1 cellular context compared by ENCODE assay signal in the genomic region with DNA sequence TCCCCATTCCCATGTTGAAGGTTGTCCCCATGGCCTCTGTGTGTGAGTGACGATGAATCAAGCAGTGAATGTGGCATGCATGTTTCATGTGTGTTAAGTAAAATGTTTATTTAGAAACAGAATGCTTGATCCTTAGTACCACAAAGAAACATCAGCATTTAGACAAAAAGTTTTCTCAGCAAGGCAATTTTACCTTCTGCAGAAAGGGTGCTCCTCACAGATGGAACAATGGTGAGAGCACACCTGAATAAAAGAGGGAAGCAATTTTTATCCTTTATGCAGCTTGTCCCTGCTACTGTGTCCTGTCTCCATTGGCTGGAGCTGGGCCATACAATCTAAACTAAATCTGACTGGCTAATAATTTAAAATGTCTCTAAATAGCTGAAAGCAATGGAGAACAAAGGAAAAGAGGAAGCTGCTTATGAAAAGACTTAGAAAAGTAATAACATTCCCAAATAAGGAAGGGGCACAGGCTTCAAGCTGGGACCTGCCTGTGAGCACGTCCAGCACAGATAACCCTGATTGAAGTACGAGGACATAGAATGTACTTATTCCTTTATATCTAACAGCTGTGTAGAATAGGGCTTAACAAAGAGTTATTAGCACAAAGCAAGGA.
TF ChIP-seq lines count a peak whose summit lies in the region.

No MANE protein-coding gene starts in this region.

TF ChIP-seq in K562, 482 proteins besides CTCF, POLR2A, EP300 and RAD21 (continued from another document and continues in another):
- TF ChIP-seq, protein P1, sequence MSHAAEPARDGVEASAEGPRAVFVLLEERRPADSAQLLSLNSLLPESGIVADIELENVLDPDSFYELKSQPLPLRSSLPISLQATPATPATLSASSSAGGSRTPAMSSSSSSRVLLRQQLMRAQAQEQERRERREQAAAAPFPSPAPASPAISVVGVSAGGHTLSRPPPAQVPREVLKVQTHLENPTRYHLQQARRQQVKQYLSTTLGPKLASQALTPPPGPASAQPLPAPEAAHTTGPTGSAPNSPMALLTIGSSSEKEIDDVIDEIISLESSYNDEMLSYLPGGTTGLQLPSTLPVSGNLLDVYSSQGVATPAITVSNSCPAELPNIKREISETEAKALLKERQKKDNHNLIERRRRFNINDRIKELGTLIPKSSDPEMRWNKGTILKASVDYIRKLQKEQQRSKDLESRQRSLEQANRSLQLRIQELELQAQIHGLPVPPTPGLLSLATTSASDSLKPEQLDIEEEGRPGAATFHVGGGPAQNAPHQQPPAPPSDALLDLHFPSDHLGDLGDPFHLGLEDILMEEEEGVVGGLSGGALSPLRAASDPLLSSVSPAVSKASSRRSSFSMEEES (CRISPR knock-in tag; IDR thresholded peaks at IDR 0.05): no peak
- TF ChIP-seq TFAM (CRISPR knock-in tag; conservative IDR thresholded peaks at IDR 0.05) (no peak), ARID2 (IDR thresholded peaks at IDR 0.05) (no peak), MTA3 (IDR thresholded peaks at IDR 0.05; ENCODE audit: borderline replicate concordance) (peak; percentile 88), ZC3H11A (IDR thresholded peaks at IDR 0.05; ENCODE audit: low read depth, low read length) (no peak), NBN (IDR thresholded peaks at IDR 0.05; ENCODE audit: low read depth) (0 out of 2 replicates have a peak, but pooled peaks have one; percentile 49), XRCC3 (IDR thresholded peaks at IDR 0.05) (peak; percentile 100), TAF9B (IDR thresholded peaks at IDR 0.05; ENCODE audit: partially characterized antibody) (no peak), ETV1 (tag; conservative IDR thresholded peaks at IDR 0.05; ENCODE audit: low read depth) (no peak), BRD4 (IDR thresholded peaks at IDR 0.05) (no peak), DACH1 (IDR thresholded peaks at IDR 0.05; ENCODE audit: partially characterized antibody) (no peak), CBX1 (IDR thresholded peaks at IDR 0.05; ENCODE audit: low read depth) (peak; percentile 96), ZNF311 (CRISPR knock-in tag; IDR thresholded peaks at IDR 0.05) (0 out of 2 replicates have a peak, but pooled peaks have one; percentile 38), RBM39 (optimal IDR thresholded peaks at IDR 0.05; ENCODE audit: low read depth, low read length) (no peak), ZNF766 (CRISPR knock-in tag; conservative IDR thresholded peaks at IDR 0.05) (0 out of 2 replicates have a peak, but pooled peaks have one; percentile 29), TCF3 (CRISPR knock-in tag; IDR thresholded peaks at IDR 0.05) (no peak), CCNT2 (IDR thresholded peaks at IDR 0.05; ENCODE audit: borderline replicate concordance, extremely low read depth, insufficient read length, low read depth, low read length) (no peak), IFI16 (CRISPR knock-in tag; IDR thresholded peaks at IDR 0.05) (no peak), ZNF124 (CRISPR knock-in tag; IDR thresholded peaks at IDR 0.05) (no peak), FOXA1 (IDR thresholded peaks at IDR 0.05; ENCODE audit: borderline replicate concordance) (no peak), FUS (optimal IDR thresholded peaks at IDR 0.05; ENCODE audit: low read depth, low read length) (no peak), ZNF57 (CRISPR knock-in tag; IDR thresholded peaks at IDR 0.05) (no peak), MTA1 (IDR thresholded peaks at IDR 0.05; ENCODE audit: borderline replicate concordance) (no peak), KLF1 (tag; IDR thresholded peaks at IDR 0.05) (no peak), MTA2 (IDR thresholded peaks at IDR 0.05; ENCODE audit: low read depth) (no peak), NR3C1 (CRISPR knock-in tag; IDR thresholded peaks at IDR 0.05) (no peak), MED1 (CRISPR knock-in tag; IDR thresholded peaks at IDR 0.05; ENCODE audit: borderline replicate concordance) (no peak), ARNT (IDR thresholded peaks at IDR 0.05) (peak in 1 of 2 experiments; percentile 96; a peak in 2 of 4 replicates), RCOR1 (IDR thresholded peaks at IDR 0.05; ENCODE audit: borderline replicate concordance in 1 of 2, low read depth in 2 of 2, low read length in 2 of 2) (no peak), PYGO2 (tag; IDR thresholded peaks at IDR 0.05) (no peak), JUN (IDR thresholded peaks at IDR 0.05; ENCODE audit: borderline replicate concordance, low read depth, low read length) (peak; percentile 53; the same call in 1 of the 2 replicates), JUN (CRISPR knock-in tag; IDR thresholded peaks at IDR 0.05; ENCODE audit: borderline replicate concordance) (no peak), CXXC5 (CRISPR knock-in tag; IDR thresholded peaks at IDR 0.05) (peak; percentile 15; the same call in 1 of the 2 replicates), CBX3 (IDR thresholded peaks at IDR 0.05; ENCODE audit: borderline replicate concordance in 1 of 2, low read length in 2 of 2) (peak; percentile 12 to 100), ZNF561 (CRISPR knock-in tag; conservative IDR thresholded peaks at IDR 0.05) (peak; percentile 99), TGIF2 (CRISPR knock-in tag; IDR thresholded peaks at IDR 0.05) (no peak)
- TF ChIP-seq, protein P2, sequence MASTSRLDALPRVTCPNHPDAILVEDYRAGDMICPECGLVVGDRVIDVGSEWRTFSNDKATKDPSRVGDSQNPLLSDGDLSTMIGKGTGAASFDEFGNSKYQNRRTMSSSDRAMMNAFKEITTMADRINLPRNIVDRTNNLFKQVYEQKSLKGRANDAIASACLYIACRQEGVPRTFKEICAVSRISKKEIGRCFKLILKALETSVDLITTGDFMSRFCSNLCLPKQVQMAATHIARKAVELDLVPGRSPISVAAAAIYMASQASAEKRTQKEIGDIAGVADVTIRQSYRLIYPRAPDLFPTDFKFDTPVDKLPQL (IDR thresholded peaks at IDR 0.05; ENCODE audit: extremely low read depth, insufficient read length): no peak
- TF ChIP-seq, protein P3, sequence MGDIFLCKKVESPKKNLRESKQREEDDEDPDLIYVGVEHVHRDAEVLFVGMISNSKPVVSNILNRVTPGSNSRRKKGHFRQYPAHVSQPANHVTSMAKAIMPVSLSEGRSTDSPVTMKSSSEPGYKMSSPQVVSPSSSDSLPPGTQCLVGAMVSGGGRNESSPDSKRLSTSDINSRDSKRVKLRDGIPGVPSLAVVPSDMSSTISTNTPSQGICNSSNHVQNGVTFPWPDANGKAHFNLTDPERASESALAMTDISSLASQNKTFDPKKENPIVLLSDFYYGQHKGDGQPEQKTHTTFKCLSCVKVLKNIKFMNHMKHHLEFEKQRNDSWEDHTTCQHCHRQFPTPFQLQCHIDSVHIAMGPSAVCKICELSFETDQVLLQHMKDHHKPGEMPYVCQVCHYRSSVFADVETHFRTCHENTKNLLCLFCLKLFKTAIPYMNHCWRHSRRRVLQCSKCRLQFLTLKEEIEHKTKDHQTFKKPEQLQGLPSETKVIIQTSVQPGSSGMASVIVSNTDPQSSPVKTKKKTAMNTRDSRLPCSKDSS (IDR thresholded peaks at IDR 0.05; ENCODE audit: low read depth, partially characterized antibody): peak; percentile 100
- TF ChIP-seq, protein P4, sequence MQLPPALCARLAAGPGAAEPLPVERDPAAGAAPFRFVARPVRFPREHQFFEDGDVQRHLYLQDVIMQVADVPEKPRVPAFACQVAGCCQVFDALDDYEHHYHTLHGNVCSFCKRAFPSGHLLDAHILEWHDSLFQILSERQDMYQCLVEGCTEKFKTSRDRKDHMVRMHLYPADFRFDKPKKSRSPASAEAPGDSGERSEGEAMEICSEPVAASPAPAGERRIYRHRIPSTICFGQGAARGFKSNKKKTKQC (CRISPR knock-in tag; IDR thresholded peaks at IDR 0.05): no peak
- TF ChIP-seq, protein P5, sequence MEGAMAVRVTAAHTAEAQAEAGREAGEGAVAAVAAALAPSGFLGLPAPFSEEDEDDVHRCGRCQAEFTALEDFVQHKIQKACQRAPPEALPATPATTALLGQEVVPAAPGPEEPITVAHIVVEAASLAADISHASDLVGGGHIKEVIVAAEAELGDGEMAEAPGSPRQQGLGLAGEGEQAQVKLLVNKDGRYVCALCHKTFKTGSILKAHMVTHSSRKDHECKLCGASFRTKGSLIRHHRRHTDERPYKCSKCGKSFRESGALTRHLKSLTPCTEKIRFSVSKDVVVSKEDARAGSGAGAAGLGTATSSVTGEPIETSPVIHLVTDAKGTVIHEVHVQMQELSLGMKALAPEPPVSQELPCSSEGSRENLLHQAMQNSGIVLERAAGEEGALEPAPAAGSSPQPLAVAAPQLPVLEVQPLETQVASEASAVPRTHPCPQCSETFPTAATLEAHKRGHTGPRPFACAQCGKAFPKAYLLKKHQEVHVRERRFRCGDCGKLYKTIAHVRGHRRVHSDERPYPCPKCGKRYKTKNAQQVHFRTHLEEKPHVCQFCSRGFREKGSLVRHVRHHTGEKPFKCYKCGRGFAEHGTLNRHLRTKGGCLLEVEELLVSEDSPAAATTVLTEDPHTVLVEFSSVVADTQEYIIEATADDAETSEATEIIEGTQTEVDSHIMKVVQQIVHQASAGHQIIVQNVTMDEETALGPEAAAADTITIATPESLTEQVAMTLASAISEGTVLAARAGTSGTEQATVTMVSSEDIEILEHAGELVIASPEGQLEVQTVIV (CRISPR knock-in tag; IDR thresholded peaks at IDR 0.05; ENCODE audit: borderline replicate concordance): no peak
- TF ChIP-seq, protein P6, sequence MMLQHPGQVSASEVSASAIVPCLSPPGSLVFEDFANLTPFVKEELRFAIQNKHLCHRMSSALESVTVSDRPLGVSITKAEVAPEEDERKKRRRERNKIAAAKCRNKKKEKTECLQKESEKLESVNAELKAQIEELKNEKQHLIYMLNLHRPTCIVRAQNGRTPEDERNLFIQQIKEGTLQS (IDR thresholded peaks at IDR 0.05): no peak
- TF ChIP-seq, protein P6 (CRISPR knock-in tag; conservative IDR thresholded peaks at IDR 0.05): no peak
- TF ChIP-seq, protein P7, sequence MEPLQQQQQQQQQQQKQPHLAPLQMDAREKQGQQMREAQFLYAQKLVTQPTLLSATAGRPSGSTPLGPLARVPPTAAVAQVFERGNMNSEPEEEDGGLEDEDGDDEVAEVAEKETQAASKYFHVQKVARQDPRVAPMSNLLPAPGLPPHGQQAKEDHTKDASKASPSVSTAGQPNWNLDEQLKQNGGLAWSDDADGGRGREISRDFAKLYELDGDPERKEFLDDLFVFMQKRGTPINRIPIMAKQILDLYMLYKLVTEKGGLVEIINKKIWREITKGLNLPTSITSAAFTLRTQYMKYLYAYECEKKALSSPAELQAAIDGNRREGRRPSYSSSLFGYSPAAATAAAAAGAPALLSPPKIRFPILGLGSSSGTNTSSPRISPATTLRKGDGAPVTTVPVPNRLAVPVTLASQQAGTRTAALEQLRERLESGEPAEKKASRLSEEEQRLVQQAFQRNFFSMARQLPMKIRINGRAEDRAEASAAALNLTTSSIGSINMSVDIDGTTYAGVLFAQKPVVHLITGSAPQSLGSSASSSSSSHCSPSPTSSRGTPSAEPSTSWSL (CRISPR knock-in tag; IDR thresholded peaks at IDR 0.05; ENCODE audit: borderline replicate concordance): no peak
- TF ChIP-seq, protein P8, sequence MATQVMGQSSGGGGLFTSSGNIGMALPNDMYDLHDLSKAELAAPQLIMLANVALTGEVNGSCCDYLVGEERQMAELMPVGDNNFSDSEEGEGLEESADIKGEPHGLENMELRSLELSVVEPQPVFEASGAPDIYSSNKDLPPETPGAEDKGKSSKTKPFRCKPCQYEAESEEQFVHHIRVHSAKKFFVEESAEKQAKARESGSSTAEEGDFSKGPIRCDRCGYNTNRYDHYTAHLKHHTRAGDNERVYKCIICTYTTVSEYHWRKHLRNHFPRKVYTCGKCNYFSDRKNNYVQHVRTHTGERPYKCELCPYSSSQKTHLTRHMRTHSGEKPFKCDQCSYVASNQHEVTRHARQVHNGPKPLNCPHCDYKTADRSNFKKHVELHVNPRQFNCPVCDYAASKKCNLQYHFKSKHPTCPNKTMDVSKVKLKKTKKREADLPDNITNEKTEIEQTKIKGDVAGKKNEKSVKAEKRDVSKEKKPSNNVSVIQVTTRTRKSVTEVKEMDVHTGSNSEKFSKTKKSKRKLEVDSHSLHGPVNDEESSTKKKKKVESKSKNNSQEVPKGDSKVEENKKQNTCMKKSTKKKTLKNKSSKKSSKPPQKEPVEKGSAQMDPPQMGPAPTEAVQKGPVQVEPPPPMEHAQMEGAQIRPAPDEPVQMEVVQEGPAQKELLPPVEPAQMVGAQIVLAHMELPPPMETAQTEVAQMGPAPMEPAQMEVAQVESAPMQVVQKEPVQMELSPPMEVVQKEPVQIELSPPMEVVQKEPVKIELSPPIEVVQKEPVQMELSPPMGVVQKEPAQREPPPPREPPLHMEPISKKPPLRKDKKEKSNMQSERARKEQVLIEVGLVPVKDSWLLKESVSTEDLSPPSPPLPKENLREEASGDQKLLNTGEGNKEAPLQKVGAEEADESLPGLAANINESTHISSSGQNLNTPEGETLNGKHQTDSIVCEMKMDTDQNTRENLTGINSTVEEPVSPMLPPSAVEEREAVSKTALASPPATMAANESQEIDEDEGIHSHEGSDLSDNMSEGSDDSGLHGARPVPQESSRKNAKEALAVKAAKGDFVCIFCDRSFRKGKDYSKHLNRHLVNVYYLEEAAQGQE (CRISPR knock-in tag; IDR thresholded peaks at IDR 0.05; ENCODE audit: low read depth): no peak
- TF ChIP-seq, protein P9, sequence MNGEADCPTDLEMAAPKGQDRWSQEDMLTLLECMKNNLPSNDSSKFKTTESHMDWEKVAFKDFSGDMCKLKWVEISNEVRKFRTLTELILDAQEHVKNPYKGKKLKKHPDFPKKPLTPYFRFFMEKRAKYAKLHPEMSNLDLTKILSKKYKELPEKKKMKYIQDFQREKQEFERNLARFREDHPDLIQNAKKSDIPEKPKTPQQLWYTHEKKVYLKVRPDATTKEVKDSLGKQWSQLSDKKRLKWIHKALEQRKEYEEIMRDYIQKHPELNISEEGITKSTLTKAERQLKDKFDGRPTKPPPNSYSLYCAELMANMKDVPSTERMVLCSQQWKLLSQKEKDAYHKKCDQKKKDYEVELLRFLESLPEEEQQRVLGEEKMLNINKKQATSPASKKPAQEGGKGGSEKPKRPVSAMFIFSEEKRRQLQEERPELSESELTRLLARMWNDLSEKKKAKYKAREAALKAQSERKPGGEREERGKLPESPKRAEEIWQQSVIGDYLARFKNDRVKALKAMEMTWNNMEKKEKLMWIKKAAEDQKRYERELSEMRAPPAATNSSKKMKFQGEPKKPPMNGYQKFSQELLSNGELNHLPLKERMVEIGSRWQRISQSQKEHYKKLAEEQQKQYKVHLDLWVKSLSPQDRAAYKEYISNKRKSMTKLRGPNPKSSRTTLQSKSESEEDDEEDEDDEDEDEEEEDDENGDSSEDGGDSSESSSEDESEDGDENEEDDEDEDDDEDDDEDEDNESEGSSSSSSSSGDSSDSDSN (IDR thresholded peaks at IDR 0.05; ENCODE audit: borderline replicate concordance in 1 of 2, low read depth in 2 of 2, low read length in 2 of 2): no peak
